Comparison of ENCODE assay signal across 8 cellular contexts in genomic region chr7:139682136-139683013, GRCh38.
A peak's percentile ranks its signal among the peaks of the same experiment; 100 is the strongest.
DNase-seq lines count a peak whose midpoint lies in the region; ATAC-seq, FAIRE-seq and TF ChIP-seq lines count a peak whose summit lies in the region.

No MANE protein-coding gene starts in this region.

- H3K9me3 ChIP-seq in gastrocnemius medialis (no peaks in the 10 kb centered on the region), small intestine (ENCODE audit: control insufficient read depth, low read depth) (no peaks in the 10 kb centered on the region)

- intact Hi-C loops in gastrocnemius medialis (cut with DNase I; ENCODE audit: low total_unique reads): no loop called here

- H3K27ac ChIP-seq in gastrocnemius medialis (peak overlapping the region; percentile 58 to 82 (median 67)), small intestine (ENCODE audit: low read depth in 1 of 2, low read length in 1 of 2) (peak overlapping the region in 1 of 2 donors; percentile 13)

- no peak for FAIRE-seq in small intestine (lab: Jason Lieb, UNC)

- peaks cover 0 to 10% of the 10 kb centered on the region in 2 donors for H3K36me3 ChIP-seq in gastrocnemius medialis
- H3K36me3 ChIP-seq in small intestine (ENCODE audit: control insufficient read depth in 2 of 2, insufficient read depth in 2 of 2, low read length in 2 of 2): no peaks in the 10 kb centered on the region

- no peak for TF ChIP-seq POLR2A in gastrocnemius medialis (IDR thresholded peaks at IDR 0.05)

- H3K4me3 ChIP-seq in epithelial cell of esophagus (ENCODE audit: low read length) (no peak overlapping the region), gastrocnemius medialis (no peak overlapping the region), small intestine (ENCODE audit: low read depth in 1 of 2, low read length in 2 of 2) (no peak overlapping the region)

- H3K4me1 ChIP-seq in gastrocnemius medialis: peaks cover 48 to 50% of the 10 kb centered on the region in 2 donors
- peaks cover 0 to 2% of the 10 kb centered on the region in 2 donors for H3K4me1 ChIP-seq in small intestine (ENCODE audit: control insufficient read depth in 2 of 2, insufficient read depth in 1 of 2, low read depth in 1 of 2, low read length in 1 of 2)

- no peaks in the 10 kb centered on the region for H3K27me3 ChIP-seq in gastrocnemius medialis
- H3K27me3 ChIP-seq in small intestine (ENCODE audit: control insufficient read depth in 2 of 2, insufficient read depth in 2 of 2, low read length in 2 of 2): no peaks in the 10 kb centered on the region

- WGBS in small intestine, 3 donors: 73 to 86% (median 82%) methylated on average over 9 of the region's 9 CpGs

- DNase-seq in ACHN (peak; percentile 91), epithelial cell of esophagus (ENCODE audit: low read depth) (peak; percentile 94), gastrocnemius medialis (no peak), small intestine (no peak), NCI-H69 (lab: John Stamatoyannopoulos, UW) (no peak)

- ATAC-seq in GM19438 (IDR thresholded peaks at IDR 0.05; ENCODE audit: low read depth, unreplicated experiment) (peak; percentile 41), SK-N-SH treated with all-trans-retinoic acid at 6 μM for 48 hours (peak; percentile 13), gastrocnemius medialis (no peak), HG03520 (IDR thresholded peaks at IDR 0.05; ENCODE audit: unreplicated experiment) (no peak)

- in situ Hi-C loops in ACHN (cut with HindIII; ENCODE audit: low pct_ligation_motif_present, low pct_unique_long_range_greater_than_20kb, low sequenced_read_pairs): no loop called here
- in situ Hi-C loops in gastrocnemius medialis (cut with MboI; ENCODE audit: low sequenced_read_pairs in 4 of 4): no loop called here

- no peak for TF ChIP-seq CTCF in epithelial cell of esophagus (IDR thresholded peaks at IDR 0.05; ENCODE audit: insufficient read depth, low read depth, low read length, missing control alignments)
- TF ChIP-seq CTCF in gastrocnemius medialis (IDR thresholded peaks at IDR 0.05 in 4 of 5, conservative IDR thresholded peaks at IDR 0.05 in 1 of 5): no peak

TF ChIP-seq in SK-N-SH treated with all-trans-retinoic acid at 6 μM for 48 hours, 23 proteins besides CTCF, POLR2A, EP300 and RAD21:
- TF ChIP-seq OSR1 (CRISPR knock-in tag; IDR thresholded peaks at IDR 0.05) (no peak), GLIS3 (CRISPR knock-in tag; IDR thresholded peaks at IDR 0.05) (no peak), SNAI2 (CRISPR knock-in tag; IDR thresholded peaks at IDR 0.05) (no peak), TSHZ2 (CRISPR knock-in tag; IDR thresholded peaks at IDR 0.05) (no peak)

Comparison
In these comparisons a context has a peak if more than half of its experiments do, and no peak if none do; other contexts are left out.
1. DNase-seq: peak in ACHN (single experiment) and epithelial cell of esophagus (single experiment); none in gastrocnemius medialis (0 of 2), small intestine (single experiment) and NCI-H69 (single experiment).
2. ATAC-seq: peak in GM19438 (single experiment) and SK-N-SH treated with all-trans-retinoic acid at 6 μM for 48 hours (single experiment); none in gastrocnemius medialis (0 of 2) and HG03520 (single experiment).